In genomic region chr2:202247710-202248109, GRCh38 we compare ENCODE assay signal across 3 cellular contexts.
A peak's percentile ranks its signal among the peaks of the same experiment; 100 is the strongest.
TF ChIP-seq lines count a peak whose summit lies in the region.

No MANE protein-coding gene starts in this region.

TF ChIP-seq in GM12878, 131 proteins besides CTCF, POLR2A, EP300 and RAD21:
- TF ChIP-seq, protein P1, sequence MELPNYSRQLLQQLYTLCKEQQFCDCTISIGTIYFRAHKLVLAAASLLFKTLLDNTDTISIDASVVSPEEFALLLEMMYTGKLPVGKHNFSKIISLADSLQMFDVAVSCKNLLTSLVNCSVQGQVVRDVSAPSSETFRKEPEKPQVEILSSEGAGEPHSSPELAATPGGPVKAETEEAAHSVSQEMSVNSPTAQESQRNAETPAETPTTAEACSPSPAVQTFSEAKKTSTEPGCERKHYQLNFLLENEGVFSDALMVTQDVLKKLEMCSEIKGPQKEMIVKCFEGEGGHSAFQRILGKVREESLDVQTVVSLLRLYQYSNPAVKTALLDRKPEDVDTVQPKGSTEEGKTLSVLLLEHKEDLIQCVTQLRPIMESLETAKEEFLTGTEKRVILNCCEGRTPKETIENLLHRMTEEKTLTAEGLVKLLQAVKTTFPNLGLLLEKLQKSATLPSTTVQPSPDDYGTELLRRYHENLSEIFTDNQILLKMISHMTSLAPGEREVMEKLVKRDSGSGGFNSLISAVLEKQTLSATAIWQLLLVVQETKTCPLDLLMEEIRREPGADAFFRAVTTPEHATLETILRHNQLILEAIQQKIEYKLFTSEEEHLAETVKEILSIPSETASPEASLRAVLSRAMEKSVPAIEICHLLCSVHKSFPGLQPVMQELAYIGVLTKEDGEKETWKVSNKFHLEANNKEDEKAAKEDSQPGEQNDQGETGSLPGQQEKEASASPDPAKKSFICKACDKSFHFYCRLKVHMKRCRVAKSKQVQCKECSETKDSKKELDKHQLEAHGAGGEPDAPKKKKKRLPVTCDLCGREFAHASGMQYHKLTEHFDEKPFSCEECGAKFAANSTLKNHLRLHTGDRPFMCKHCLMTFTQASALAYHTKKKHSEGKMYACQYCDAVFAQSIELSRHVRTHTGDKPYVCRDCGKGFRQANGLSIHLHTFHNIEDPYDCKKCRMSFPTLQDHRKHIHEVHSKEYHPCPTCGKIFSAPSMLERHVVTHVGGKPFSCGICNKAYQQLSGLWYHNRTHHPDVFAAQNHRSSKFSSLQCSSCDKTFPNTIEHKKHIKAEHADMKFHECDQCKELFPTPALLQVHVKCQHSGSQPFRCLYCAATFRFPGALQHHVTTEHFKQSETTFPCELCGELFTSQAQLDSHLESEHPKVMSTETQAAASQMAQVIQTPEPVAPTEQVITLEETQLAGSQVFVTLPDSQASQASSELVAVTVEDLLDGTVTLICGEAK (IDR thresholded peaks at IDR 0.05; ENCODE audit: borderline replicate concordance), result peak; percentile 55; the same call in 1 of the 2 replicates

TF ChIP-seq in K562, 482 proteins besides CTCF, POLR2A, EP300 and RAD21:
- TF ChIP-seq, protein P1 (IDR thresholded peaks at IDR 0.05), result peak; percentile 73
- TF ChIP-seq, protein P1 (CRISPR knock-in tag; IDR thresholded peaks at IDR 0.05), result peak; percentile 65

TF ChIP-seq in HepG2, 621 proteins besides CTCF, POLR2A, EP300 and RAD21:
- TF ChIP-seq, protein P1 (IDR thresholded peaks at IDR 0.05), result peak; percentile 51
- TF ChIP-seq, protein P1 (CRISPR knock-in tag; IDR thresholded peaks at IDR 0.05), result peak; percentile 94; the same call in 1 of the 2 replicates
TF ChIP-seq in HepG2: peak in this region for 1; not testable (repeated sequence) for 620.
